In genomic region chr3:25449857-25450256, GRCh38 we compare ENCODE assay signal across 30 cellular contexts. TPM values are rescaled to one million over a fixed set of nuclear protein-coding genes. Genes with fewer than 3 reads are reported as not detected.
DNase-seq lines count a peak whose midpoint lies in the region; ATAC-seq and TF ChIP-seq lines count a peak whose summit lies in the region.
"Had no signal": no experiment of that assay in that cellular context is flagged by ENCODE, and none has a peak within 500 bp of the region (broad histone marks: within the 10 kb centered on the region; RNA-seq: fewer than 3 reads in every experiment).

No MANE protein-coding gene starts in this region.

- no peak for ATAC-seq in gastroesophageal sphincter
- ATAC-seq in T-helper 17 cell = no peak
- ATAC-seq in HG03175 (IDR thresholded peaks at IDR 0.05; ENCODE audit: unreplicated experiment) = no peak
- ATAC-seq: effector memory CD8-positive, alpha-beta T cell; natural killer cell had no signal

- TF ChIP-seq POLR2A in gastroesophageal sphincter (IDR thresholded peaks at IDR 0.05) = no peak

- 91 to 95% methylated on average over 5 to 8 of the region's 8 CpGs for WGBS in gastroesophageal sphincter (ENCODE audit: low coverage in 1 of 2), 2 donors

- H3K27me3 Mint-ChIP-seq in neural progenitor cell (ENCODE audit: insufficient read depth, low read depth) = no peaks in the 10 kb centered on the region
- peaks cover 11% of the 10 kb centered on the region for H3K27me3 Mint-ChIP-seq in T-helper 17 cell
- H3K27me3 Mint-ChIP-seq: activated B cell treated with CpG ODN at 0.5 μM for 24 hours; activated CD4-positive, alpha-beta T cell treated with anti-CD3 and anti-CD28 coated beads, Interleukin-2, amount 10 ng/mL, durations not matched to agents 7 days and 5 days; stimulated activated naive CD8-positive, alpha-beta T cell treated with anti-CD3 and anti-CD28 coated beads, Interleukin-15, amount 100 ng/mL, for 72 hours had no signal

- no peak overlapping the region for H3K27ac Mint-ChIP-seq in neural progenitor cell
- H3K27ac Mint-ChIP-seq in T-helper 17 cell = no peak overlapping the region
- H3K27ac Mint-ChIP-seq: activated B cell treated with CpG ODN at 0.5 μM for 24 hours; activated CD4-positive, alpha-beta T cell treated with anti-CD3 and anti-CD28 coated beads, Interleukin-2, amount 10 ng/mL, durations not matched to agents 7 days and 5 days; activated naive CD8-positive, alpha-beta T cell treated with anti-CD3 and anti-CD28 coated beads, Interleukin-2, amount 10 ng/mL, durations not matched to agents 7 days and 5 days; effector memory CD8-positive, alpha-beta T cell; natural killer cell; stimulated activated naive CD8-positive, alpha-beta T cell treated with anti-CD3 and anti-CD28 coated beads, Interleukin-15, amount 100 ng/mL, for 72 hours had no signal

- peaks cover 3% of the 10 kb centered on the region for H3K9me3 Mint-ChIP-seq in neural progenitor cell
- H3K9me3 Mint-ChIP-seq: activated B cell treated with CpG ODN at 0.5 μM for 24 hours; activated CD4-positive, alpha-beta T cell treated with anti-CD3 and anti-CD28 coated beads, Interleukin-2, amount 10 ng/mL, durations not matched to agents 7 days and 5 days; activated naive CD8-positive, alpha-beta T cell treated with anti-CD3 and anti-CD28 coated beads, Interleukin-2, amount 10 ng/mL, durations not matched to agents 7 days and 5 days; effector memory CD8-positive, alpha-beta T cell; natural killer cell; stimulated activated naive CD8-positive, alpha-beta T cell treated with anti-CD3 and anti-CD28 coated beads, Interleukin-15, amount 100 ng/mL, for 72 hours had no signal

- no peak overlapping the region for H3K9ac ChIP-seq in neural progenitor cell
- H3K9ac ChIP-seq: BLaER1 treated with 17β-estradiol and CSF1 and Interleukin-3, amounts not matched to agents 10 nM and 100 nM; KMS-11 had no signal

- TF ChIP-seq EP300 in gastroesophageal sphincter (IDR thresholded peaks at IDR 0.05) = no peak

- H3K4me1 Mint-ChIP-seq in neural progenitor cell (peaks cover 35% of the 10 kb centered on the region), T-helper 17 cell (no peaks in the 10 kb centered on the region)
- H3K4me1 Mint-ChIP-seq: activated B cell treated with CpG ODN at 0.5 μM for 24 hours; activated CD4-positive, alpha-beta T cell treated with anti-CD3 and anti-CD28 coated beads, Interleukin-2, amount 10 ng/mL, durations not matched to agents 7 days and 5 days; activated naive CD8-positive, alpha-beta T cell treated with anti-CD3 and anti-CD28 coated beads, Interleukin-2, amount 10 ng/mL, durations not matched to agents 7 days and 5 days; natural killer cell; stimulated activated naive CD8-positive, alpha-beta T cell treated with anti-CD3 and anti-CD28 coated beads, Interleukin-15, amount 100 ng/mL, for 72 hours had no signal

- peaks cover 14% of the 10 kb centered on the region for H3F3A ChIP-seq in neural progenitor cell (ENCODE audit: low read depth)

- no peak for TF ChIP-seq CTCF in gastroesophageal sphincter (IDR thresholded peaks at IDR 0.05)
- TF ChIP-seq CTCF in neural progenitor cell (IDR thresholded peaks at IDR 0.05) = no peak
- TF ChIP-seq CTCF in tibial artery (IDR thresholded peaks at IDR 0.05) = no peak

- H3K36me3 ChIP-seq in gastroesophageal sphincter = no peaks in the 10 kb centered on the region
- no peaks in the 10 kb centered on the region for H3K36me3 ChIP-seq in neural progenitor cell
- H3K36me3 ChIP-seq in tibial artery = no peaks in the 10 kb centered on the region
- H3K36me3 ChIP-seq: ascending aorta; BLaER1 treated with 17β-estradiol and CSF1 and Interleukin-3, amounts not matched to agents 10 nM and 100 nM; ovary; tibial nerve had no signal

- H3K4me3 ChIP-seq in gastroesophageal sphincter (no peak overlapping the region), neural progenitor cell (no peak overlapping the region), tibial artery (no peak overlapping the region)
- H3K4me3 ChIP-seq: ascending aorta; BLaER1 treated with 17β-estradiol and CSF1 and Interleukin-3, amounts not matched to agents 10 nM and 100 nM; lung; ovary; tibial nerve had no signal

- no peaks in the 10 kb centered on the region for H3K9me3 ChIP-seq in gastroesophageal sphincter
- H3K9me3 ChIP-seq in neural progenitor cell (ENCODE audit: low read depth) = no peaks in the 10 kb centered on the region
- no peaks in the 10 kb centered on the region for H3K9me3 ChIP-seq in tibial artery
- H3K9me3 ChIP-seq in T-helper 17 cell (ENCODE audit: control insufficient read depth, low read length, poor library complexity, severe bottlenecking) = no peaks in the 10 kb centered on the region
- H3K9me3 ChIP-seq: ascending aorta; BLaER1 treated with 17β-estradiol and CSF1 and Interleukin-3, amounts not matched to agents 10 nM and 100 nM; ovary; tibial nerve had no signal

- H3K4me3 Mint-ChIP-seq in neural progenitor cell (peak overlapping the region; percentile 22), T-helper 17 cell (no peak overlapping the region)
- H3K4me3 Mint-ChIP-seq: activated B cell treated with CpG ODN at 0.5 μM for 24 hours; activated CD4-positive, alpha-beta T cell treated with anti-CD3 and anti-CD28 coated beads, Interleukin-2, amount 10 ng/mL, durations not matched to agents 7 days and 5 days; activated naive CD8-positive, alpha-beta T cell treated with anti-CD3 and anti-CD28 coated beads, Interleukin-2, amount 10 ng/mL, durations not matched to agents 7 days and 5 days; effector memory CD8-positive, alpha-beta T cell; natural killer cell; stimulated activated naive CD8-positive, alpha-beta T cell treated with anti-CD3 and anti-CD28 coated beads, Interleukin-15, amount 100 ng/mL, for 72 hours had no signal

- no peaks in the 10 kb centered on the region for H3K79me2 ChIP-seq in neural progenitor cell (ENCODE audit: low read depth)

- no peaks in the 10 kb centered on the region for H3K27me3 ChIP-seq in gastroesophageal sphincter
- H3K27me3 ChIP-seq in neural progenitor cell = no peaks in the 10 kb centered on the region
- no peaks in the 10 kb centered on the region for H3K27me3 ChIP-seq in tibial artery
- H3K27me3 ChIP-seq: ascending aorta; BLaER1 treated with 17β-estradiol and CSF1 and Interleukin-3, amounts not matched to agents 10 nM and 100 nM; ovary; tibial nerve had no signal

- no peaks in the 10 kb centered on the region for H4K20me1 ChIP-seq in neural progenitor cell (ENCODE audit: low read depth)
- H4K20me1 ChIP-seq: BLaER1 treated with 17β-estradiol and CSF1 and Interleukin-3, amounts not matched to agents 10 nM and 100 nM had no signal

- H3K4me1 ChIP-seq in gastroesophageal sphincter (peaks cover 16 to 84% (median 17%) of the 10 kb centered on the region in 3 donors), neural progenitor cell (peaks cover 24% of the 10 kb centered on the region), tibial artery (peaks cover 3 to 37% (median 28%) of the 10 kb centered on the region in 4 donors)

- H3K4me2 ChIP-seq in neural progenitor cell = no peak overlapping the region
- H3K4me2 ChIP-seq: BLaER1 treated with 17β-estradiol and CSF1 and Interleukin-3, amounts not matched to agents 10 nM and 100 nM; KMS-11 had no signal

- intact Hi-C loops in tibial artery (cut with DNase I; ENCODE audit: low total_unique reads) = no loop called here

- DNase-seq in NCI-H82 (lab: John Stamatoyannopoulos, UW) (peak; percentile 6), NCI-H82 treated with DMSO at 0.1 percent for 48 hours (lab: John Stamatoyannopoulos, UW; ENCODE audit: unreplicated experiment) (no peak), neural progenitor cell (ENCODE audit: low spot score) (no peak), tibial artery (no peak), T-helper 17 cell (no peak), NCI-H1092 (lab: John Stamatoyannopoulos, UW) (no peak)
- DNase-seq: activated B cell treated with CpG ODN at 0.5 μM for 24 hours; activated CD4-positive, alpha-beta T cell treated with anti-CD3 and anti-CD28 coated beads, Interleukin-2, amount 10 ng/mL, durations not matched to agents 7 days and 5 days; activated gamma-delta T cell; activated naive CD8-positive, alpha-beta T cell treated with anti-CD3 and anti-CD28 coated beads, Interleukin-2, amount 10 ng/mL, durations not matched to agents 7 days and 5 days; activated T-cell treated with anti-CD3 and anti-CD28 coated beads, Interleukin-2, amount 50 U/mL, for 1 hour; DMS153; effector memory CD8-positive, alpha-beta T cell; H7; kidney; MM.1S; natural killer cell; NCI-H748 treated with DMSO at 0.1 percent for 48 hours; ovary; stimulated activated naive CD8-positive, alpha-beta T cell treated with anti-CD3 and anti-CD28 coated beads, Interleukin-15, amount 100 ng/mL, for 72 hours had no signal

- no peak overlapping the region for H2AFZ ChIP-seq in neural progenitor cell (replicated peaks)

- H3K27ac ChIP-seq in gastroesophageal sphincter (peak overlapping the region; percentile 45 to 79 (median 72)), neural progenitor cell (no peak overlapping the region), tibial artery (peak overlapping the region; percentile 58 to 68)
- H3K27ac ChIP-seq: 22Rv1; BLaER1 treated with 17β-estradiol and CSF1 and Interleukin-3, amounts not matched to agents 10 nM and 100 nM; HL-60; KMS-11; ovary had no signal

- H3K36me3 Mint-ChIP-seq in neural progenitor cell (no peaks in the 10 kb centered on the region), T-helper 17 cell (ENCODE audit: low read depth) (no peaks in the 10 kb centered on the region)
- H3K36me3 Mint-ChIP-seq: activated naive CD8-positive, alpha-beta T cell treated with anti-CD3 and anti-CD28 coated beads, Interleukin-2, amount 10 ng/mL, durations not matched to agents 7 days and 5 days; natural killer cell had no signal

RNA-seq across cellular contexts. Expression of gene RARB, which starts 21.8 kb away (rescaled TPM):
- total RNA-seq in gastroesophageal sphincter (10 to 100 TPM; 13.1 to 45.8 (median 25.3) TPM), neural progenitor cell (ENCODE audit: low replicate concordance) (1.4 and 1.8 TPM in 2 replicates), T-helper 17 cell (not detected)
- total RNA-seq: activated B cell treated with CpG ODN at 0.5 μM for 24 hours; activated CD4-positive, alpha-beta T cell treated with anti-CD3 and anti-CD28 coated beads, Interleukin-2, amount 10 ng/mL, durations not matched to agents 7 days and 5 days; activated naive CD8-positive, alpha-beta T cell treated with anti-CD3 and anti-CD28 coated beads, Interleukin-2, amount 10 ng/mL, durations not matched to agents 7 days and 5 days; mononuclear cell; natural killer cell had no signal
